ENCODE assay signal across 18 cellular contexts in genomic region chr15:73727330-73728018, GRCh38. TPM values are rescaled to one million over a fixed set of nuclear protein-coding genes. Genes with fewer than 3 reads are reported as not detected.
DNase-seq lines count a peak whose midpoint lies in the region; ATAC-seq and TF ChIP-seq lines count a peak whose summit lies in the region.
"Had no signal": no experiment of that assay in that cellular context is flagged by ENCODE, and none has a peak within 500 bp of the region (broad histone marks: within the 10 kb centered on the region; RNA-seq: fewer than 3 reads in every experiment).

No MANE protein-coding gene starts in this region.

- no peak overlapping the region for H3K4ac ChIP-seq in H9 (ENCODE audit: low read depth, low read length)

- TF ChIP-seq CTCF in cardiac muscle cell (IDR thresholded peaks at IDR 0.05; ENCODE audit: low read depth, low read length) (no peak), H9 (conservative IDR thresholded peaks at IDR 0.05) (no peak)

- ATAC-seq in stimulated activated effector memory CD8-positive, alpha-beta T cell treated with anti-CD3 and anti-CD28 coated beads, Interleukin-12 subunit alpha, Interleukin-12 subunit beta, amount 100 ng/mL, for 72 hours = peak; percentile 23
- ATAC-seq in GM18511 (IDR thresholded peaks at IDR 0.05; ENCODE audit: unreplicated experiment) = no peak

- H4K20me1 ChIP-seq in H9 (ENCODE audit: control insufficient read depth, insufficient read depth, insufficient read length) = no peaks in the 10 kb centered on the region

- no peak overlapping the region for H4K5ac ChIP-seq in H9 (ENCODE audit: insufficient read length, low read depth, low read length)

- no peak overlapping the region for H3K23ac ChIP-seq in H9 (ENCODE audit: insufficient read length, low read depth, low read length)

- H4K91ac ChIP-seq in H9 (ENCODE audit: insufficient read length, low read depth, low read length) = no peak overlapping the region

- DNase-seq in DMS53 (lab: John Stamatoyannopoulos, UW) = peak; percentile 12
- DNase-seq in DMS53 treated with DMSO at 0.1 percent for 48 hours (lab: John Stamatoyannopoulos, UW; ENCODE audit: unreplicated experiment) = no peak
- DNase-seq in amniotic epithelial cell (ENCODE audit: low read depth) = peak; percentile 92
- peak; percentile 33 to 65 for DNase-seq in cardiac muscle cell (ENCODE audit: low read depth in 1 of 2, low spot score in 1 of 2)
- no peak for DNase-seq in stimulated activated effector memory CD8-positive, alpha-beta T cell treated with anti-CD3 and anti-CD28 coated beads, Interleukin-12 subunit alpha, Interleukin-12 subunit beta, amount 100 ng/mL, for 72 hours (ENCODE audit: low spot score in 2 of 2)
- DNase-seq in stimulated activated CD4-positive, alpha-beta T cell treated with anti-CD3 and anti-CD28 coated beads, Interleukin-4, amount 100 ng/mL, for 1 hour = no peak
- DNase-seq in H9 = no peak
- DNase-seq: head of caudate nucleus, NCI-H1436 treated with DMSO at 0.1 percent for 48 hours, NCI-H510A, Peyer's patch had no signal

- no peaks in the 10 kb centered on the region for H3K23me2 ChIP-seq in H9 (ENCODE audit: insufficient read length, low read depth, low read length, poor library complexity, severe bottlenecking)

- peak overlapping the region; percentile 57 for H3K27ac ChIP-seq in cardiac muscle cell
- no peak overlapping the region for H3K27ac ChIP-seq in H9 (ENCODE audit: insufficient read length, low read depth, low read length)
- H3K27ac ChIP-seq: 22Rv1, Peyer's patch, suprapubic skin had no signal

- H2AFZ ChIP-seq in H9 (ENCODE audit: low read length) = no peak overlapping the region

- H3K27me3 ChIP-seq in cardiac muscle cell (no peaks in the 10 kb centered on the region), H9 (ENCODE audit: insufficient read depth, low read length) (no peaks in the 10 kb centered on the region)
- H3K27me3 ChIP-seq: Peyer's patch, suprapubic skin had no signal

- WGBS in H9 (ENCODE audit: extremely low coverage, insufficient read length, low lambda C conversion rate) = no CpG with 5 or more reads among the region's 7 CpGs

- H3K9me3 ChIP-seq in cardiac muscle cell (ENCODE audit: low read depth) (no peaks in the 10 kb centered on the region), H9 (ENCODE audit: control insufficient read depth, low read depth, low read length) (no peaks in the 10 kb centered on the region)
- H3K9me3 ChIP-seq: Peyer's patch, suprapubic skin had no signal

- H3K27ac Mint-ChIP-seq in stimulated activated effector memory CD8-positive, alpha-beta T cell treated with anti-CD3 and anti-CD28 coated beads, Interleukin-12 subunit alpha, Interleukin-12 subunit beta, amount 100 ng/mL, for 72 hours = no peak overlapping the region
- no peak overlapping the region for H3K27ac Mint-ChIP-seq in H9
- H3K27ac Mint-ChIP-seq: activated T-helper 1 cell treated with anti-CD3 and anti-CD28 coated beads, Interleukin-12 subunit alpha, Interleukin-12 subunit beta, Interleukin-2, Interleukin-4 antibody, amounts not matched to agents 30 ng/mL and 10 ng/mL and 1 ng/mL, durations not matched to agents 14 hours and 24 hours and 36 hours; IgD-negative memory B cell; T-helper 2 cell treated with Interferon-gamma antibody and Interleukin-4, amounts not matched to agents 5 μg/mL and 100 μg/mL, for 36 hours had no signal

- no peak overlapping the region for H3K9ac ChIP-seq in H9 (ENCODE audit: extremely low read depth, insufficient read length, low read length)

- no peak overlapping the region for H3K4me2 ChIP-seq in H9 (ENCODE audit: insufficient read depth, insufficient read length, low read length)

- no peak overlapping the region for H2AK5ac ChIP-seq in H9 (ENCODE audit: insufficient read length, low read length)

- no peaks in the 10 kb centered on the region for H3K4me1 Mint-ChIP-seq in stimulated activated effector memory CD8-positive, alpha-beta T cell treated with anti-CD3 and anti-CD28 coated beads, Interleukin-12 subunit alpha, Interleukin-12 subunit beta, amount 100 ng/mL, for 72 hours
- peaks cover 0 to 3% of the 10 kb centered on the region in 2 experiments; a peak in 1 of 4 replicates for H3K4me1 Mint-ChIP-seq in H9
- H3K4me1 Mint-ChIP-seq: IgD-negative memory B cell had no signal

- H3K4me3 Mint-ChIP-seq in stimulated activated effector memory CD8-positive, alpha-beta T cell treated with anti-CD3 and anti-CD28 coated beads, Interleukin-12 subunit alpha, Interleukin-12 subunit beta, amount 100 ng/mL, for 72 hours = no peak overlapping the region
- no peak overlapping the region for H3K4me3 Mint-ChIP-seq in H9
- H3K4me3 Mint-ChIP-seq: activated T-helper 1 cell treated with anti-CD3 and anti-CD28 coated beads, Interleukin-12 subunit alpha, Interleukin-12 subunit beta, Interleukin-2, Interleukin-4 antibody, amounts not matched to agents 30 ng/mL and 10 ng/mL and 1 ng/mL, durations not matched to agents 14 hours and 24 hours and 36 hours; brain; IgD-negative memory B cell; T-helper 2 cell treated with Interferon-gamma antibody and Interleukin-4, amounts not matched to agents 5 μg/mL and 100 μg/mL, for 36 hours had no signal

- no peaks in the 10 kb centered on the region for H3K79me1 ChIP-seq in H9 (ENCODE audit: insufficient read depth, low read depth, low read length, poor library complexity, severe bottlenecking)

- H3K18ac ChIP-seq in H9 (ENCODE audit: insufficient read length, low read depth, low read length) = no peak overlapping the region

- no peak overlapping the region for H2BK12ac ChIP-seq in H9 (ENCODE audit: insufficient read length, low read depth, low read length)

- no peaks in the 10 kb centered on the region for H3K36me3 Mint-ChIP-seq in stimulated activated effector memory CD8-positive, alpha-beta T cell treated with anti-CD3 and anti-CD28 coated beads, Interleukin-12 subunit alpha, Interleukin-12 subunit beta, amount 100 ng/mL, for 72 hours
- H3K36me3 Mint-ChIP-seq in H9 (ENCODE audit: insufficient read depth in 1 of 3, low read depth in 3 of 3) = peaks cover 0 to 5% (median 4%) of the 10 kb centered on the region in 3 experiments; a peak in 2 of 7 replicates
- H3K36me3 Mint-ChIP-seq: brain, IgD-negative memory B cell had no signal

- no peaks in the 10 kb centered on the region for H3K36me3 ChIP-seq in cardiac muscle cell
- H3K36me3 ChIP-seq: Peyer's patch, suprapubic skin had no signal

- H3K27me3 Mint-ChIP-seq in H9 (ENCODE audit: low read depth) = no peaks in the 10 kb centered on the region; the same call in none of the 2 replicates

- no peaks in the 10 kb centered on the region for H3K79me2 ChIP-seq in H9 (ENCODE audit: insufficient read depth, low read length)

- H4K8ac ChIP-seq in H9 (replicated peaks; ENCODE audit: insufficient read length, low read depth, low read length) = no peak overlapping the region

- H2BK120ac ChIP-seq in H9 (ENCODE audit: low read depth, low read length, poor library complexity, severe bottlenecking) = no peak overlapping the region

- no peak overlapping the region for H3T11ph ChIP-seq in H9 (ENCODE audit: low read length)

- H2BK5ac ChIP-seq in H9 (ENCODE audit: insufficient read length, low read length) = no peak overlapping the region

- H3K14ac ChIP-seq in H9 (ENCODE audit: insufficient read depth, low read length) = no peak overlapping the region; the same call in 1 of the 2 replicates

- H3K4me3 ChIP-seq in cardiac muscle cell = no peak overlapping the region
- H3K4me3 ChIP-seq: Peyer's patch, suprapubic skin had no signal

- no peak overlapping the region for H2BK15ac ChIP-seq in H9 (ENCODE audit: low read depth, low read length)

- H3K9me3 Mint-ChIP-seq in stimulated activated effector memory CD8-positive, alpha-beta T cell treated with anti-CD3 and anti-CD28 coated beads, Interleukin-12 subunit alpha, Interleukin-12 subunit beta, amount 100 ng/mL, for 72 hours = no peaks in the 10 kb centered on the region
- peaks cover 4 to 5% of the 10 kb centered on the region in 2 experiments; a peak in 3 of 5 replicates for H3K9me3 Mint-ChIP-seq in H9
- H3K9me3 Mint-ChIP-seq: activated T-helper 1 cell treated with anti-CD3 and anti-CD28 coated beads, Interleukin-12 subunit alpha, Interleukin-12 subunit beta, Interleukin-2, Interleukin-4 antibody, amounts not matched to agents 30 ng/mL and 10 ng/mL and 1 ng/mL, durations not matched to agents 14 hours and 24 hours and 36 hours; brain; IgD-negative memory B cell; T-helper 2 cell treated with Interferon-gamma antibody and Interleukin-4, amounts not matched to agents 5 μg/mL and 100 μg/mL, for 36 hours had no signal

- no peak overlapping the region for H2BK20ac ChIP-seq in H9 (ENCODE audit: low read depth, low read length, poor library complexity, severe bottlenecking)

- H3K4me1 ChIP-seq in cardiac muscle cell (ENCODE audit: low read depth) = peaks cover 11% of the 10 kb centered on the region
- H3K4me1 ChIP-seq in H9 (ENCODE audit: insufficient read depth, low read length) = no peaks in the 10 kb centered on the region
- H3K4me1 ChIP-seq: Peyer's patch, suprapubic skin had no signal

- no peak overlapping the region for H3K56ac ChIP-seq in H9 (ENCODE audit: insufficient read length, low read depth, low read length)

RNA-seq across cellular contexts. Expression of gene INSYN1, which starts 25.7 kb away (rescaled TPM):
- total RNA-seq in cardiac muscle cell = 9.6 and 15.8 TPM in 2 replicates
- 5.4 and 9.2 TPM in 2 replicates for polyA plus RNA-seq in cardiac muscle cell
- total RNA-seq in H9 (2021) = 1.9 and 2.5 TPM in 2 replicates
- total RNA-seq: activated T-helper 1 cell treated with anti-CD3 and anti-CD28 coated beads, Interleukin-12 subunit alpha, Interleukin-12 subunit beta, Interleukin-2, Interleukin-4 antibody, amounts not matched to agents 30 ng/mL and 10 ng/mL and 1 ng/mL, durations not matched to agents 14 hours and 24 hours and 36 hours had no signal
- polyA plus RNA-seq: IgD-negative memory B cell had no signal

RNA-seq across cellular contexts. Expression of gene CD276, which starts 43.3 kb away (rescaled TPM):
- total RNA-seq in cardiac muscle cell = 119 and 172 TPM in 2 replicates
- 127 and 146 TPM in 2 replicates for polyA plus RNA-seq in cardiac muscle cell
- total RNA-seq in H9 (2021) = 125 and 133 TPM in 2 replicates
- polyA plus RNA-seq: IgD-negative memory B cell had no signal

Comparison
In these comparisons a context has a peak if more than half of its experiments do, and no peak if none do; other contexts are left out.
1. DNase-seq: peak in DMS53 (single experiment), amniotic epithelial cell (single experiment) and cardiac muscle cell (2 of 2); none in DMS53 treated with DMSO at 0.1 percent for 48 hours (single experiment), stimulated activated effector memory CD8-positive, alpha-beta T cell treated with anti-CD3 and anti-CD28 coated beads, Interleukin-12 subunit alpha, Interleukin-12 subunit beta, amount 100 ng/mL, for 72 hours (0 of 2), stimulated activated CD4-positive, alpha-beta T cell treated with anti-CD3 and anti-CD28 coated beads, Interleukin-4, amount 100 ng/mL, for 1 hour (single experiment) and H9 (single experiment).